Comparison of ENCODE assay signal across 2 cellular contexts in the genomic region with DNA sequence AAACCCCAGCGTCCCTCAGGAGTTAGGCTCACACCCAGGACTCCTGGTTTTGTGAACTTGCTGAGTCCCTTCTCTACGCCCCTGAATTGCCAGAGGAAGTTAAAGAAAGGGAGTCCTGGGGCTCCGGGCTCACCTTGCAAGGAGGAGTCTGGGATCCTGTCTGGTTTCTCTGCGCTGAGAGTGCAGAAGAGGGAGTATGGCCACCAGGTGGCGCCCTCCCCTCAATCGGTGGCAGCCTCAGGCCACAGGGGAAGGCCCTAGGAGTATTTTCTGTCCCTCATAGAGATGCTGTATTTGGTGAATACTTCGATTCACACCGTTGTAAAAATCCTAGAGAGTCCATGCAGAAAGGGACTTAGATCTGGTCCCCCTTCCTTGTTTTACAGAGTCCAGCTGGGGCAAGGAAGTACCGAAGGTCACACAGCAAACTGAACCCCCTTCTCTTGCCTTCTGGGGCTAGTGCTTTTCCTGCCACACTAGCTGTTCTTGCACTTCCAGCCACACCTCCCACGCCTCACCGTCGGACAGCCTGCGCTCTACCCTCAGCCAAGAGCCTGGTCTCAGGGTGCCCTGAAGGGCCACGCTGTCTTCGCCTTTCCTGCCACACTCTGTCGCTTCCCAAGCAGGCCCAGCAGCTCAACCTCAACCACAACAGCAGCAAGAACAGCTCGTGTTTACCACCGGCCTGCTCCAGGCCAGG.
TF ChIP-seq lines count a peak whose summit lies in the region.

No MANE protein-coding gene starts in this region.

TF ChIP-seq in A549, 52 proteins besides CTCF, POLR2A, EP300 and RAD21:
- peak; percentile 97 for TF ChIP-seq SMC3 (IDR thresholded peaks at IDR 0.05)
- TF ChIP-seq MAZ (IDR thresholded peaks at IDR 0.05; ENCODE audit: borderline replicate concordance, low read depth, low read length) = no peak

TF ChIP-seq in HepG2, 621 proteins besides CTCF, POLR2A, EP300 and RAD21 (continues in another document):
- TF ChIP-seq, protein P1, sequence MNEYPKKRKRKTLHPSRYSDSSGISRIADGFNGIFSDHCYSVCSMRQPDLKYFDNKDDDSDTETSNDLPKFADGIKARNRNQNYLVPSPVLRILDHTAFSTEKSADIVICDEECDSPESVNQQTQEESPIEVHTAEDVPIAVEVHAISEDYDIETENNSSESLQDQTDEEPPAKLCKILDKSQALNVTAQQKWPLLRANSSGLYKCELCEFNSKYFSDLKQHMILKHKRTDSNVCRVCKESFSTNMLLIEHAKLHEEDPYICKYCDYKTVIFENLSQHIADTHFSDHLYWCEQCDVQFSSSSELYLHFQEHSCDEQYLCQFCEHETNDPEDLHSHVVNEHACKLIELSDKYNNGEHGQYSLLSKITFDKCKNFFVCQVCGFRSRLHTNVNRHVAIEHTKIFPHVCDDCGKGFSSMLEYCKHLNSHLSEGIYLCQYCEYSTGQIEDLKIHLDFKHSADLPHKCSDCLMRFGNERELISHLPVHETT (CRISPR knock-in tag; conservative IDR thresholded peaks at IDR 0.05) = no peak
- TF ChIP-seq ETV5 (CRISPR knock-in tag; IDR thresholded peaks at IDR 0.05; ENCODE audit: borderline replicate concordance) = no peak
- TF ChIP-seq, protein P2, sequence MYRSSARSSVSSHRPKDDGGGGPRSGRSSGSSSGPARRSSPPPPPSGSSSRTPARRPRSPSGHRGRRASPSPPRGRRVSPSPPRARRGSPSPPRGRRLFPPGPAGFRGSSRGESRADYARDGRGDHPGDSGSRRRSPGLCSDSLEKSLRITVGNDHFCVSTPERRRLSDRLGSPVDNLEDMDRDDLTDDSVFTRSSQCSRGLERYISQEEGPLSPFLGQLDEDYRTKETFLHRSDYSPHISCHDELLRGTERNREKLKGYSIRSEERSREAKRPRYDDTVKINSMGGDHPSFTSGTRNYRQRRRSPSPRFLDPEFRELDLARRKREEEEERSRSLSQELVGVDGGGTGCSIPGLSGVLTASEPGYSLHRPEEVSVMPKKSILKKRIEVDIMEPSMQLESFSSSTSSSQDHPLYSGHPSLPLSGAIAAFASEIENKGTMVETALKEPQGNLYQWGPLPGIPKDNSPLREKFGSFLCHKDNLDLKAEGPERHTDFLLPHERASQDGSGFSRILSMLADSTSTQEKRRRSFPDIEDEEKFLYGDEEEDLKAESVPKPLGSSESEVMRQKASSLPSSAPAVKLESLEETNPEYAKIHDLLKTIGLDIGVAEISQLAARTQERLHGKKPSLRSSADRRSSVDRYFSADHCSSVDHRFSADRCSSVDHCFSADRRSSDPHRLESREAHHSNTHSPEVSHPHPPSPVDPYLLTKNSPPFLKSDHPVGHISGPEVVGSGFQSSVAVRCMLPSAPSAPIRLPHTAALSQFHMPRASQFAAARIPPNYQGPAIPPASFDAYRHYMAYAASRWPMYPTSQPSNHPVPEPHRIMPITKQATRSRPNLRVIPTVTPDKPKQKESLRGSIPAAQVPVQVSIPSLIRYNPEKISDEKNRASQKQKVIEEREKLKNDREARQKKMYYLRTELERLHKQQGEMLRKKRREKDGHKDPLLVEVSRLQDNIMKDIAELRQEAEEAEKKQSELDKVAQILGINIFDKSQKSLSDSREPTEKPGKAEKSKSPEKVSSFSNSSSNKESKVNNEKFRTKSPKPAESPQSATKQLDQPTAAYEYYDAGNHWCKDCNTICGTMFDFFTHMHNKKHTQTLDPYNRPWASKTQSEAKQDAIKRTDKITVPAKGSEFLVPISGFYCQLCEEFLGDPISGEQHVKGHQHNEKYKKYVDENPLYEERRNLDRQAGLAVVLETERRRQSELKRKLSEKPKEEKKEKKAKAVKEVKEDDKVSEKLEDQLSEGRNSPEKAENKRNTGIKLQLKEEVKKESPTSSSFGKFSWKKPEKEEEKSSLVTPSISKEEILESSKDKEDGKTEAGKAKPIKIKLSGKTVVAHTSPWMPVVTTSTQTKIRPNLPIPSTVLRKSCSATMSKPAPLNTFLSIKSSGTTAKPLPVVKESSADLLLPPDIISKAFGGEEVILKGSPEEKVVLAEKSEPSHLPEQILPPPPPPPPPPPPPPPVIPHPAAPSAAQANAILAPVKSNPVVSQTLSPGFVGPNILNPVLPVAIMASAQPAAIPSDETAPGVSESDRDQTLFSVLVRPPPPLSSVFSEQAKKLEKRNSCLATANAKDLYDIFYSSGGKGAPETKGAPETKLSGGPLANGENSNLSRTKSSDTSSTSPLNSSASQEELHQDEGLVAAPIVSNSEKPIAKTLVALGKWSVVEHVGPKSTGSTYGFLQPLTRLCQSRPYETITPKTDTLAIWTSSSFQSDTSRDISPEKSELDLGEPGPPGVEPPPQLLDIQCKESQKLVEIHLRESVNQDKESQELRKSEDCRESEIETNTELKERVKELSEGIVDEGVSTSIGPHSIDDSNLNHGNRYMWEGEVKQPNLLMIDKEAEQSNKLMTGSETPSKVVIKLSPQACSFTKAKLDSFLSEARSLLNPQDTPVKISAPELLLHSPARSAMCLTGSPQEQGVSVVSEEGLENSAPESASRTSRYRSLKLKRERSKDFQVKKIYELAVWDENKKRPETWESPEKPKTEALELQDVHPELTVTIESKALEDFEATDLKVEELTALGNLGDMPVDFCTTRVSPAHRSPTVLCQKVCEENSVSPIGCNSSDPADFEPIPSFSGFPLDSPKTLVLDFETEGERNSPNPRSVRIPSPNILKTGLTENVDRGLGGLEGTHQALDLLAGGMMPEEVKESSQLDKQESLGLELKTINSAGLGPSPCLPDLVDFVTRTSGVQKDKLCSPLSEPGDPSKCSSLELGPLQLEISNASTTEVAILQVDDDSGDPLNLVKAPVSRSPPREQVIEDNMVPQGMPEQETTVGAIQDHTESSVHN (CRISPR knock-in tag; IDR thresholded peaks at IDR 0.05) = no peak
- no peak for TF ChIP-seq ZNF30 (CRISPR knock-in tag; IDR thresholded peaks at IDR 0.05)
- peak; percentile 72 for TF ChIP-seq SMC3 (IDR thresholded peaks at IDR 0.05; ENCODE audit: low read length)
- TF ChIP-seq RFX3 (CRISPR knock-in tag; IDR thresholded peaks at IDR 0.05) = no peak
- TF ChIP-seq ZFAT (CRISPR knock-in tag; conservative IDR thresholded peaks at IDR 0.05) = no peak
- TF ChIP-seq, protein P3, sequence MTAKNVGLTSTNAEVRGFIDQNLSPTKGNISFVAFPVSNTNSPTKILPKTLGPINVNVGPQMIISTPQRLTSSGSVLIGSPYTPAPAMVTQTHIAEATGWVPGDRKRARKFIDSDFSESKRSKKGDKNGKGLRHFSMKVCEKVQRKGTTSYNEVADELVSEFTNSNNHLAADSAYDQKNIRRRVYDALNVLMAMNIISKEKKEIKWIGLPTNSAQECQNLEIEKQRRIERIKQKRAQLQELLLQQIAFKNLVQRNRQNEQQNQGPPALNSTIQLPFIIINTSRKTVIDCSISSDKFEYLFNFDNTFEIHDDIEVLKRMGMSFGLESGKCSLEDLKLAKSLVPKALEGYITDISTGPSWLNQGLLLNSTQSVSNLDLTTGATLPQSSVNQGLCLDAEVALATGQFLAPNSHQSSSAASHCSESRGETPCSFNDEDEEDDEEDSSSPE (CRISPR knock-in tag; IDR thresholded peaks at IDR 0.05) = no peak
- TF ChIP-seq ZNF724P (CRISPR knock-in tag; IDR thresholded peaks at IDR 0.05; ENCODE audit: borderline replicate concordance) = no peak
- 0 out of 2 replicates have a peak, but pooled peaks have one; percentile 23 for TF ChIP-seq CBX5 (CRISPR knock-in tag; IDR thresholded peaks at IDR 0.05; ENCODE audit: borderline replicate concordance)
- TF ChIP-seq ERF (CRISPR knock-in tag; IDR thresholded peaks at IDR 0.05) = no peak
- TF ChIP-seq, protein P4, sequence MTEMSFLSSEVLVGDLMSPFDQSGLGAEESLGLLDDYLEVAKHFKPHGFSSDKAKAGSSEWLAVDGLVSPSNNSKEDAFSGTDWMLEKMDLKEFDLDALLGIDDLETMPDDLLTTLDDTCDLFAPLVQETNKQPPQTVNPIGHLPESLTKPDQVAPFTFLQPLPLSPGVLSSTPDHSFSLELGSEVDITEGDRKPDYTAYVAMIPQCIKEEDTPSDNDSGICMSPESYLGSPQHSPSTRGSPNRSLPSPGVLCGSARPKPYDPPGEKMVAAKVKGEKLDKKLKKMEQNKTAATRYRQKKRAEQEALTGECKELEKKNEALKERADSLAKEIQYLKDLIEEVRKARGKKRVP (CRISPR knock-in tag; IDR thresholded peaks at IDR 0.05) = no peak
- no peak; the same call in 1 of the 2 replicates for TF ChIP-seq ZNF598 (CRISPR knock-in tag; IDR thresholded peaks at IDR 0.05; ENCODE audit: borderline replicate concordance)
- no peak for TF ChIP-seq ZNF891 (CRISPR knock-in tag; IDR thresholded peaks at IDR 0.05)
- TF ChIP-seq HNF4A (CRISPR knock-in tag; IDR thresholded peaks at IDR 0.05) = no peak
- TF ChIP-seq ZNF703 (CRISPR knock-in tag; IDR thresholded peaks at IDR 0.05; ENCODE audit: borderline replicate concordance) = no peak
- no peak for TF ChIP-seq ZNF20 (CRISPR knock-in tag; IDR thresholded peaks at IDR 0.05)
- no peak for TF ChIP-seq ZNF124 (CRISPR knock-in tag; IDR thresholded peaks at IDR 0.05)
- no peak for TF ChIP-seq MTA1 (CRISPR knock-in tag; IDR thresholded peaks at IDR 0.05; ENCODE audit: borderline replicate concordance)
- no peak for TF ChIP-seq ZNF720 (CRISPR knock-in tag; IDR thresholded peaks at IDR 0.05)
- TF ChIP-seq MATR3 (CRISPR knock-in tag; IDR thresholded peaks at IDR 0.05) = no peak
- no peak for TF ChIP-seq NCOA5 (CRISPR knock-in tag; IDR thresholded peaks at IDR 0.05)
- no peak for TF ChIP-seq PCBP1 (IDR thresholded peaks at IDR 0.05; ENCODE audit: borderline replicate concordance, low read depth, low read length)
- TF ChIP-seq FOSL2 (CRISPR knock-in tag; IDR thresholded peaks at IDR 0.05) = peak; percentile 22; the same call in 1 of the 2 replicates
- TF ChIP-seq, protein P5, sequence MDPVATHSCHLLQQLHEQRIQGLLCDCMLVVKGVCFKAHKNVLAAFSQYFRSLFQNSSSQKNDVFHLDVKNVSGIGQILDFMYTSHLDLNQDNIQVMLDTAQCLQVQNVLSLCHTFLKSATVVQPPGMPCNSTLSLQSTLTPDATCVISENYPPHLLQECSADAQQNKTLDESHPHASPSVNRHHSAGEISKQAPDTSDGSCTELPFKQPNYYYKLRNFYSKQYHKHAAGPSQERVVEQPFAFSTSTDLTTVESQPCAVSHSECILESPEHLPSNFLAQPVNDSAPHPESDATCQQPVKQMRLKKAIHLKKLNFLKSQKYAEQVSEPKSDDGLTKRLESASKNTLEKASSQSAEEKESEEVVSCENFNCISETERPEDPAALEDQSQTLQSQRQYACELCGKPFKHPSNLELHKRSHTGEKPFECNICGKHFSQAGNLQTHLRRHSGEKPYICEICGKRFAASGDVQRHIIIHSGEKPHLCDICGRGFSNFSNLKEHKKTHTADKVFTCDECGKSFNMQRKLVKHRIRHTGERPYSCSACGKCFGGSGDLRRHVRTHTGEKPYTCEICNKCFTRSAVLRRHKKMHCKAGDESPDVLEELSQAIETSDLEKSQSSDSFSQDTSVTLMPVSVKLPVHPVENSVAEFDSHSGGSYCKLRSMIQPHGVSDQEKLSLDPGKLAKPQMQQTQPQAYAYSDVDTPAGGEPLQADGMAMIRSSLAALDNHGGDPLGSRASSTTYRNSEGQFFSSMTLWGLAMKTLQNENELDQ (CRISPR knock-in tag; IDR thresholded peaks at IDR 0.05; ENCODE audit: borderline replicate concordance) = no peak
- TF ChIP-seq SNAI1 (CRISPR knock-in tag; IDR thresholded peaks at IDR 0.05; ENCODE audit: borderline replicate concordance) = no peak
- no peak for TF ChIP-seq EHMT2 (IDR thresholded peaks at IDR 0.05; ENCODE audit: borderline replicate concordance, low read depth, low read length)
- 0 out of 2 replicates have a peak, but pooled peaks have one; percentile 21 for TF ChIP-seq RXRB (CRISPR knock-in tag; IDR thresholded peaks at IDR 0.05; ENCODE audit: borderline replicate concordance)
- no peak for TF ChIP-seq ZFP36L2 (CRISPR knock-in tag; IDR thresholded peaks at IDR 0.05)
- TF ChIP-seq RNF2 (conservative IDR thresholded peaks at IDR 0.05; ENCODE audit: low read depth) = 0 out of 2 replicates have a peak, but pooled peaks have one; percentile 10
- no peak for TF ChIP-seq ZNF329 (CRISPR knock-in tag; IDR thresholded peaks at IDR 0.05; ENCODE audit: low read depth)
- no peak for TF ChIP-seq ZNF747 (CRISPR knock-in tag; IDR thresholded peaks at IDR 0.05; ENCODE audit: borderline replicate concordance)
- TF ChIP-seq HHEX (CRISPR knock-in tag; IDR thresholded peaks at IDR 0.05) = no peak
- TF ChIP-seq, protein P6, sequence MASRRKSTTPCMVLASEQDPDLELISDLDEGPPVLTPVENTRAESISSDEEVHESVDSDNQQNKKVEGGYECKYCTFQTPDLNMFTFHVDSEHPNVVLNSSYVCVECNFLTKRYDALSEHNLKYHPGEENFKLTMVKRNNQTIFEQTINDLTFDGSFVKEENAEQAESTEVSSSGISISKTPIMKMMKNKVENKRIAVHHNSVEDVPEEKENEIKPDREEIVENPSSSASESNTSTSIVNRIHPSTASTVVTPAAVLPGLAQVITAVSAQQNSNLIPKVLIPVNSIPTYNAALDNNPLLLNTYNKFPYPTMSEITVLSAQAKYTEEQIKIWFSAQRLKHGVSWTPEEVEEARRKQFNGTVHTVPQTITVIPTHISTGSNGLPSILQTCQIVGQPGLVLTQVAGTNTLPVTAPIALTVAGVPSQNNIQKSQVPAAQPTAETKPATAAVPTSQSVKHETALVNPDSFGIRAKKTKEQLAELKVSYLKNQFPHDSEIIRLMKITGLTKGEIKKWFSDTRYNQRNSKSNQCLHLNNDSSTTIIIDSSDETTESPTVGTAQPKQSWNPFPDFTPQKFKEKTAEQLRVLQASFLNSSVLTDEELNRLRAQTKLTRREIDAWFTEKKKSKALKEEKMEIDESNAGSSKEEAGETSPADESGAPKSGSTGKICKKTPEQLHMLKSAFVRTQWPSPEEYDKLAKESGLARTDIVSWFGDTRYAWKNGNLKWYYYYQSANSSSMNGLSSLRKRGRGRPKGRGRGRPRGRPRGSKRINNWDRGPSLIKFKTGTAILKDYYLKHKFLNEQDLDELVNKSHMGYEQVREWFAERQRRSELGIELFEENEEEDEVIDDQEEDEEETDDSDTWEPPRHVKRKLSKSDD (CRISPR knock-in tag; IDR thresholded peaks at IDR 0.05; ENCODE audit: low read depth) = no peak
- TF ChIP-seq ZNF264 (CRISPR knock-in tag; IDR thresholded peaks at IDR 0.05) = no peak
- TF ChIP-seq, protein P7, sequence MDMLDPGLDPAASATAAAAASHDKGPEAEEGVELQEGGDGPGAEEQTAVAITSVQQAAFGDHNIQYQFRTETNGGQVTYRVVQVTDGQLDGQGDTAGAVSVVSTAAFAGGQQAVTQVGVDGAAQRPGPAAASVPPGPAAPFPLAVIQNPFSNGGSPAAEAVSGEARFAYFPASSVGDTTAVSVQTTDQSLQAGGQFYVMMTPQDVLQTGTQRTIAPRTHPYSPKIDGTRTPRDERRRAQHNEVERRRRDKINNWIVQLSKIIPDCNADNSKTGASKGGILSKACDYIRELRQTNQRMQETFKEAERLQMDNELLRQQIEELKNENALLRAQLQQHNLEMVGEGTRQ (IDR thresholded peaks at IDR 0.05; ENCODE audit: low read depth, low read length) = no peak
- TF ChIP-seq, protein P7 (CRISPR knock-in tag; IDR thresholded peaks at IDR 0.05; ENCODE audit: borderline replicate concordance) = no peak
- no peak for TF ChIP-seq KAT2B (IDR thresholded peaks at IDR 0.05; ENCODE audit: borderline replicate concordance, low read depth, low read length)
- no peak for TF ChIP-seq ZNF256 (CRISPR knock-in tag; conservative IDR thresholded peaks at IDR 0.05)
- TF ChIP-seq ZNF17 (CRISPR knock-in tag; IDR thresholded peaks at IDR 0.05) = no peak
